21 cellular contexts compared by ENCODE assay signal in the genomic region with DNA sequence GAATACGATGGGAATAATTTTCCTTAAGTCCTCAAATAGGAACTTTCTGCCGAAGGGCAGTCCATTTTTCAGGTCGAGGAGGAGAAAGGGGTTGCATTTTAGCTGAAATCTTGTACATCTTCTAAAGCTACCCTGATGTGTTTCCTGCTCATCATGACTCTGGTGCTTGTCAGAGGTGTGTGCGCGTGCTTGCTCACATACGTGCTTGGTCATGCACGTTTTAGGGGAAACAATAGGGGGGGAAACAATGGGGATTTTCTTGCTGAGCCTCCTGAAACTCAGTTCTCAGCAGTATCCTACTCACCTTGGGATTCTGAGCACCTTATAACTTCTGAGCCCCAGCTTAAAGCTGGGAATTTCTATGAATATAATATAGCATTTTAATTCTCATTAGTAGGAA. TPM values are rescaled to one million over a fixed set of nuclear protein-coding genes. Genes with fewer than 3 reads are reported as not detected.
DNase-seq lines count a peak whose midpoint lies in the region; ATAC-seq and TF ChIP-seq lines count a peak whose summit lies in the region.
"Had no signal": no experiment of that assay in that cellular context is flagged by ENCODE, and none has a peak within 500 bp of the region (broad histone marks: within the 10 kb centered on the region; RNA-seq: fewer than 3 reads in every experiment).

No MANE protein-coding gene starts in this region.

- H3K36me3 ChIP-seq in OCI-LY3 (replicated peaks; ENCODE audit: low read depth, low read length): peaks cover 25% of the 10 kb centered on the region

- H3K36me3 Mint-ChIP-seq in stimulated activated naive CD8-positive, alpha-beta T cell treated with anti-CD3 and anti-CD28 coated beads, Interleukin-15, Interleukin-2, amounts not matched to agents 100 ng/mL and 50 ng/mL, for 24 hours (ENCODE audit: low read depth): peaks cover 75% of the 10 kb centered on the region
- peaks cover 52 to 69% of the 10 kb centered on the region in 2 donors for H3K36me3 Mint-ChIP-seq in stimulated activated naive B cell treated with anti-CD40 and anti-IgM and Interleukin-4, amounts not matched to agents 10 μg/mL and 1 μg/mL and 100 μg/mL, for 72 hours

- TF ChIP-seq CTCF in OCI-LY3 (IDR thresholded peaks at IDR 0.05; ENCODE audit: low read depth, low read length): no peak

- no peaks in the 10 kb centered on the region for H3K9me3 Mint-ChIP-seq in stimulated activated naive CD8-positive, alpha-beta T cell treated with anti-CD3 and anti-CD28 coated beads, Interleukin-15, Interleukin-2, amounts not matched to agents 100 ng/mL and 50 ng/mL, for 24 hours
- no peaks in the 10 kb centered on the region for H3K9me3 Mint-ChIP-seq in stimulated activated naive CD8-positive, alpha-beta T cell treated with anti-CD3 and anti-CD28 coated beads, Interleukin-15, amount 100 ng/mL, for 72 hours
- no peaks in the 10 kb centered on the region for H3K9me3 Mint-ChIP-seq in stimulated activated naive B cell treated with anti-CD40 and anti-IgM and Interleukin-4, amounts not matched to agents 10 μg/mL and 1 μg/mL and 100 μg/mL, for 72 hours

- no peaks in the 10 kb centered on the region for H4K20me1 ChIP-seq in OCI-LY3 (ENCODE audit: insufficient read depth, low read length)
- H4K20me1 ChIP-seq: BLaER1 had no signal

- peaks cover 97% of the 10 kb centered on the region for H3K4me1 ChIP-seq in OCI-LY3 (ENCODE audit: low read length)
- H3K4me1 ChIP-seq: BLaER1 had no signal

- H2AFZ ChIP-seq in OCI-LY3 (ENCODE audit: low read depth, low read length): no peak overlapping the region
- H2AFZ ChIP-seq: GM23248 had no signal

- H3K27me3 ChIP-seq in OCI-LY3 (ENCODE audit: low read depth, low read length): no peaks in the 10 kb centered on the region
- H3K27me3 ChIP-seq: BLaER1 had no signal

- no peak for ATAC-seq in stimulated activated naive CD8-positive, alpha-beta T cell treated with anti-CD3 and anti-CD28 coated beads, Interleukin-15, amount 100 ng/mL, for 72 hours
- peak; percentile 87 for ATAC-seq in esophagus mucosa
- ATAC-seq in stimulated activated naive B cell treated with anti-CD40 and anti-IgM and Interleukin-4, amounts not matched to agents 10 μg/mL and 1 μg/mL and 100 μg/mL, for 72 hours (replicated peaks): no peak
- ATAC-seq in HG03457 (IDR thresholded peaks at IDR 0.05; ENCODE audit: unreplicated experiment): no peak
- ATAC-seq in HG03196 (IDR thresholded peaks at IDR 0.05; ENCODE audit: unreplicated experiment): no peak

- peak overlapping the region; percentile 86 for H3K9ac ChIP-seq in OCI-LY3 (ENCODE audit: low read length)
- H3K9ac ChIP-seq: BLaER1, GM23248 had no signal

- DNase-seq in stimulated activated naive CD8-positive, alpha-beta T cell treated with anti-CD3 and anti-CD28 coated beads, Interleukin-15, amount 100 ng/mL, for 72 hours: no peak
- no peak for DNase-seq in stimulated activated naive B cell treated with anti-CD40 and anti-IgM and Interleukin-4, amounts not matched to agents 10 μg/mL and 1 μg/mL and 100 μg/mL, for 72 hours
- no peak for DNase-seq in NCI-H2171 treated with DMSO at 0.1 percent for 48 hours (lab: John Stamatoyannopoulos, UW)
- DNase-seq: COR-L47; DMS153; GM23248; Karpas-422; MM.1S; NCI-H1105 treated with DMSO at 0.1 percent for 48 hours; NCI-H187; NCI-H345; NK-92 treated with Interleukin-12 subunit alpha and Interleukin-12 subunit beta, amount 100 ng/mL, for 24 hours; OCI-M1; RPMI8226; SIG-M5 had no signal

- peak overlapping the region; percentile 6; the same call in 1 of the 2 replicates for H3K4me3 ChIP-seq in OCI-LY3 (ENCODE audit: low read length)
- H3K4me3 ChIP-seq: BLaER1, GM23248 had no signal

- no peaks in the 10 kb centered on the region for H3K27me3 Mint-ChIP-seq in stimulated activated naive CD8-positive, alpha-beta T cell treated with anti-CD3 and anti-CD28 coated beads, Interleukin-15, Interleukin-2, amounts not matched to agents 100 ng/mL and 50 ng/mL, for 24 hours
- H3K27me3 Mint-ChIP-seq in stimulated activated naive CD8-positive, alpha-beta T cell treated with anti-CD3 and anti-CD28 coated beads, Interleukin-15, amount 100 ng/mL, for 72 hours: no peaks in the 10 kb centered on the region
- no peaks in the 10 kb centered on the region for H3K27me3 Mint-ChIP-seq in stimulated activated naive B cell treated with anti-CD40 and anti-IgM and Interleukin-4, amounts not matched to agents 10 μg/mL and 1 μg/mL and 100 μg/mL, for 72 hours

- peak overlapping the region; percentile 77 for H3K4me2 ChIP-seq in OCI-LY3 (ENCODE audit: low read length)
- H3K4me2 ChIP-seq: BLaER1 had no signal

- H3K79me2 ChIP-seq in OCI-LY3 (ENCODE audit: low read length): peaks cover 15% of the 10 kb centered on the region

- H3K4me3 Mint-ChIP-seq in stimulated activated naive CD8-positive, alpha-beta T cell treated with anti-CD3 and anti-CD28 coated beads, Interleukin-15, Interleukin-2, amounts not matched to agents 100 ng/mL and 50 ng/mL, for 24 hours: no peak overlapping the region
- no peak overlapping the region for H3K4me3 Mint-ChIP-seq in stimulated activated naive CD8-positive, alpha-beta T cell treated with anti-CD3 and anti-CD28 coated beads, Interleukin-15, amount 100 ng/mL, for 72 hours
- no peak overlapping the region for H3K4me3 Mint-ChIP-seq in stimulated activated naive B cell treated with anti-CD40 and anti-IgM and Interleukin-4, amounts not matched to agents 10 μg/mL and 1 μg/mL and 100 μg/mL, for 72 hours

- H3K27ac Mint-ChIP-seq in stimulated activated naive CD8-positive, alpha-beta T cell treated with anti-CD3 and anti-CD28 coated beads, Interleukin-15, Interleukin-2, amounts not matched to agents 100 ng/mL and 50 ng/mL, for 24 hours: peak overlapping the region; percentile 1
- H3K27ac Mint-ChIP-seq in stimulated activated naive CD8-positive, alpha-beta T cell treated with anti-CD3 and anti-CD28 coated beads, Interleukin-15, amount 100 ng/mL, for 72 hours: no peak overlapping the region
- H3K27ac Mint-ChIP-seq in stimulated activated naive B cell treated with anti-CD40 and anti-IgM and Interleukin-4, amounts not matched to agents 10 μg/mL and 1 μg/mL and 100 μg/mL, for 72 hours: peak overlapping the region; percentile 31

- peaks cover 32% of the 10 kb centered on the region for H3K4me1 Mint-ChIP-seq in stimulated activated naive CD8-positive, alpha-beta T cell treated with anti-CD3 and anti-CD28 coated beads, Interleukin-15, Interleukin-2, amounts not matched to agents 100 ng/mL and 50 ng/mL, for 24 hours (ENCODE audit: low read depth)
- peaks cover 26% of the 10 kb centered on the region for H3K4me1 Mint-ChIP-seq in stimulated activated naive CD8-positive, alpha-beta T cell treated with anti-CD3 and anti-CD28 coated beads, Interleukin-15, amount 100 ng/mL, for 72 hours
- peaks cover 27 to 36% of the 10 kb centered on the region in 2 donors for H3K4me1 Mint-ChIP-seq in stimulated activated naive B cell treated with anti-CD40 and anti-IgM and Interleukin-4, amounts not matched to agents 10 μg/mL and 1 μg/mL and 100 μg/mL, for 72 hours

- no peaks in the 10 kb centered on the region for H3K9me3 ChIP-seq in OCI-LY3 (ENCODE audit: insufficient read depth, low read length)
- H3K9me3 ChIP-seq: BLaER1 had no signal

- peak overlapping the region; percentile 96 for H3K27ac ChIP-seq in OCI-LY3 (ENCODE audit: low read length)
- H3K27ac ChIP-seq: BLaER1, GM23248 had no signal

RNA-seq across cellular contexts. Expression of a gene that starts 44.7 kb away (rescaled TPM):
- 57.5 TPM for total RNA-seq in esophagus mucosa

Comparison
In these comparisons a context has a peak if more than half of its experiments do, and no peak if none do; other contexts are left out.
1. H3K27ac Mint-ChIP-seq: peak in stimulated activated naive CD8-positive, alpha-beta T cell treated with anti-CD3 and anti-CD28 coated beads, Interleukin-15, Interleukin-2, amounts not matched to agents 100 ng/mL and 50 ng/mL, for 24 hours (single experiment) and stimulated activated naive B cell treated with anti-CD40 and anti-IgM and Interleukin-4, amounts not matched to agents 10 μg/mL and 1 μg/mL and 100 μg/mL, for 72 hours (single experiment); none in stimulated activated naive CD8-positive, alpha-beta T cell treated with anti-CD3 and anti-CD28 coated beads, Interleukin-15, amount 100 ng/mL, for 72 hours (0 of 2).